25 cellular contexts compared by ENCODE assay signal in genomic region chr18:50451100-50451842, GRCh38.
"Had no signal": no experiment of that assay in that cellular context is flagged by ENCODE, and none has a peak within 500 bp of the region (broad histone marks: within the 10 kb centered on the region; RNA-seq: fewer than 3 reads in every experiment).

No MANE protein-coding gene starts in this region.

- H2AFZ ChIP-seq: neural progenitor cell had no signal

- H3K27me3 ChIP-seq: gastroesophageal sphincter, neural progenitor cell, ovary, right atrium auricular region, sigmoid colon, stomach, transverse colon had no signal

- H3K27ac ChIP-seq: coronary artery, esophagus muscularis mucosa, gastroesophageal sphincter, left ventricle myocardium inferior, lower lobe of right lung, neural progenitor cell, ovary, right atrium auricular region, sigmoid colon, skin epidermis, stomach, thoracic aorta, transverse colon had no signal

- H3K9me3 ChIP-seq: esophagus muscularis mucosa, gastroesophageal sphincter, left ventricle myocardium inferior, lower lobe of right lung, mucosa of descending colon, ovary, right atrium auricular region, sigmoid colon, stomach, thoracic aorta, transverse colon had no signal

- FAIRE-seq: kidney had no signal

- H3K4me2 ChIP-seq: neural progenitor cell had no signal

- ATAC-seq: gastroesophageal sphincter; left cardiac atrium; lower lobe of right lung; mucosa of descending colon; naive thymus-derived CD8-positive, alpha-beta T cell had no signal

- H3K9ac ChIP-seq: neural progenitor cell had no signal

- H3K36me3 ChIP-seq: esophagus muscularis mucosa, gastroesophageal sphincter, left ventricle myocardium inferior, lower lobe of right lung, neural progenitor cell, ovary, right atrium auricular region, sigmoid colon, stomach, thoracic aorta, transverse colon had no signal

- H3K4me3 ChIP-seq: coronary artery, esophagus muscularis mucosa, gastroesophageal sphincter, left ventricle myocardium inferior, lower lobe of right lung, mucosa of descending colon, neural progenitor cell, ovary, right atrium auricular region, sigmoid colon, skin epidermis, stomach, thoracic aorta, transverse colon had no signal

- H3K4me1 ChIP-seq: esophagus muscularis mucosa, gastroesophageal sphincter, left ventricle myocardium inferior, lower lobe of right lung, neural progenitor cell, right atrium auricular region, sigmoid colon, stomach, transverse colon had no signal

- DNase-seq: effector CD4-positive, alpha-beta T cell; endodermal cell; glutamatergic neuron; immature natural killer cell; kidney; left cardiac atrium; left ventricle myocardium inferior; lower lobe of right lung; mucosa of descending colon; naive thymus-derived CD8-positive, alpha-beta T cell; nucleus accumbens; ovary; sigmoid colon; stimulated activated CD4-positive, alpha-beta T cell treated with anti-CD3 and anti-CD28 coated beads, Interleukin-12 subunit alpha, Interleukin-12 subunit beta, amount 100 ng/mL, for 4 hours; stimulated activated naive CD4-positive, alpha-beta T cell; stomach; substantia nigra; transverse colon had no signal
